In the genomic region with DNA sequence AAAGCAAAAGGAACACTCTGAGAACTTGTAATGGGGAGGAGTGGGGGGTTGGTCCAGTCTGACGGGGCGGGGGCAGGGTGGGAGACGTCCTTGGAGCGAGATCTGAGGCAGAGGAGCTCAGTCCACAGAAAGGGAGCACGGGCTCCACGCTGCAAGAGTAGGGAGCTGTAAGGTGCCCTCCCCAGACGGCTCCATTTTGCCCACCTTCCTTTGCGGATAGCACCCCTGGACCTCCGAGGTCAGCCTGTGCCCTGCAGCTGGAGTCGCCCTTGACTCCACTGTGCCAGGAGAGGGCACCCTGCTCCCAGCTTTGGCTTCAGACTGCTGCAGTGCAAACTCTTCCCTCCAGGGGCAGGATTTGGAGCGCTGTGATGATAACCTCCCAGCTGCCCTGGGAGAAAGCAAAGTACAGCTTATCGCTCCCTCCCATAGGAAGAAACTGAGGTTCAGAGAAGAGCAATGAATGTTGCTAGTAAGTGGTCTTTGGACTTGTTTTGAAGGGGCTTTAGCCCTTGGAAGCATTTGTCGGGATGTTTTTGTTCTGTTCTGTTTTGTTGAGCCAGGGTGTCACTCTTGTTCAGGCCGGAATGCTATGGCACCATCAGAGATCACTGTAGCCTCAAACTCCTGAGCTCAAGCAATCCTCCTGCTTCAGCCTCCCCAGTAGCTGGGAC, we compare ENCODE assay signal across 8 cellular contexts. TPM values are rescaled to one million over a fixed set of nuclear protein-coding genes. Genes with fewer than 3 reads are reported as not detected.
DNase-seq lines count a peak whose midpoint lies in the region; ATAC-seq and TF ChIP-seq lines count a peak whose summit lies in the region.

No MANE protein-coding gene starts in this region.

- peak; percentile 98 for ATAC-seq in Right ventricle myocardium inferior

- H3K36me3 ChIP-seq in trophoblast cell (ENCODE audit: control insufficient read depth in 1 of 2, insufficient read depth in 2 of 2, low read length in 2 of 2): no peaks in the 10 kb centered on the region

- H3K36me3 Mint-ChIP-seq in activated naive CD4-positive, alpha-beta T cell treated with anti-CD3 and anti-CD28 coated beads, Interleukin-2, amount 50 U/mL, for 24 hours: no peaks in the 10 kb centered on the region
- no peaks in the 10 kb centered on the region for H3K36me3 Mint-ChIP-seq in type B pancreatic cell

- no peak overlapping the region for H4K8ac ChIP-seq in trophoblast cell (ENCODE audit: low read depth, low read length)

- no peak overlapping the region for H3K4me3 Mint-ChIP-seq in activated naive CD4-positive, alpha-beta T cell treated with anti-CD3 and anti-CD28 coated beads, Interleukin-2, amount 50 U/mL, for 24 hours
- peak overlapping the region; percentile 81 for H3K4me3 Mint-ChIP-seq in type B pancreatic cell

- no peak overlapping the region for H3K18ac ChIP-seq in trophoblast cell (ENCODE audit: low read length)

- H3K4ac ChIP-seq in trophoblast cell (ENCODE audit: low read depth, low read length): no peak overlapping the region

- peaks cover 4 to 16% of the 10 kb centered on the region in 2 experiments for H3K4me1 ChIP-seq in trophoblast cell (ENCODE audit: control insufficient read depth in 1 of 2, insufficient read depth in 2 of 2, low read length in 2 of 2)

- TF ChIP-seq CTCF in HFF-Myc (IDR thresholded peaks at IDR 0.05; ENCODE audit: low read depth, low read length, missing control alignments): peak; percentile 100
- TF ChIP-seq CTCF in type B pancreatic cell (conservative IDR thresholded peaks at IDR 0.05): peak; percentile 100

- peaks cover 6% of the 10 kb centered on the region for H3K4me1 Mint-ChIP-seq in activated naive CD4-positive, alpha-beta T cell treated with anti-CD3 and anti-CD28 coated beads, Interleukin-2, amount 50 U/mL, for 24 hours
- peaks cover 23% of the 10 kb centered on the region for H3K4me1 Mint-ChIP-seq in type B pancreatic cell (ENCODE audit: unreplicated experiment)

- H3K14ac ChIP-seq in trophoblast cell (ENCODE audit: low read length): no peak overlapping the region

- no peak overlapping the region for H2BK5ac ChIP-seq in trophoblast cell (ENCODE audit: low read depth, low read length, poor library complexity)

- H3K9ac ChIP-seq in trophoblast cell (ENCODE audit: low read length): no peak overlapping the region

- intact Hi-C loops in Right ventricle myocardium inferior (cut with DNase I): loop anchor here (2.0 to 5.0 kb wide), 3 partner anchors 164 to 390 kb away; partner anchors contain the start of gene TP53INP2

- peaks cover 8% of the 10 kb centered on the region for H3K27me3 Mint-ChIP-seq in activated naive CD4-positive, alpha-beta T cell treated with anti-CD3 and anti-CD28 coated beads, Interleukin-2, amount 50 U/mL, for 24 hours
- peaks cover 18% of the 10 kb centered on the region for H3K27me3 Mint-ChIP-seq in type B pancreatic cell

- no peak overlapping the region for H2AFZ ChIP-seq in trophoblast cell (ENCODE audit: insufficient read depth, low read length, poor library complexity)

- H4K12ac ChIP-seq in trophoblast cell (ENCODE audit: low read depth, low read length): no peak overlapping the region

- H4K91ac ChIP-seq in trophoblast cell (ENCODE audit: low read depth, low read length): no peak overlapping the region

- H3K27me3 ChIP-seq in trophoblast cell (ENCODE audit: insufficient read depth, low read length): no peaks in the 10 kb centered on the region

- H3K79me2 ChIP-seq in trophoblast cell (ENCODE audit: control insufficient read depth, insufficient read depth, low read length, poor library complexity): no peaks in the 10 kb centered on the region

- no peaks in the 10 kb centered on the region for H3K79me1 ChIP-seq in trophoblast cell (ENCODE audit: low read length)

- no peak overlapping the region for H2BK120ac ChIP-seq in trophoblast cell (ENCODE audit: insufficient read depth, low read length, poor library complexity)

- no peak overlapping the region for H3K23ac ChIP-seq in trophoblast cell (ENCODE audit: low read length)

- H2AK5ac ChIP-seq in trophoblast cell (ENCODE audit: low read length): no peak overlapping the region

- DNase-seq in EH (ENCODE audit: low read depth): peak; percentile 85
- DNase-seq in HFF-Myc (ENCODE audit: extremely low read depth, low read depth): peak; percentile 77
- DNase-seq in NCI-H1105 (lab: John Stamatoyannopoulos, UW): peak; percentile 88
- peak; percentile 86 for DNase-seq in SKM-1 (lab: John Stamatoyannopoulos, UW; ENCODE audit: unreplicated experiment)
- peak; percentile 82 for DNase-seq in Right ventricle myocardium inferior (ENCODE audit: missing footprints)
- peak; percentile 86 to 97 for DNase-seq in trophoblast cell
- peak; percentile 95 for DNase-seq in type B pancreatic cell (ENCODE audit: extremely low spot score, unreplicated experiment)

- no peak overlapping the region for H2BK12ac ChIP-seq in trophoblast cell (ENCODE audit: low read length)

- H3K27ac Mint-ChIP-seq in activated naive CD4-positive, alpha-beta T cell treated with anti-CD3 and anti-CD28 coated beads, Interleukin-2, amount 50 U/mL, for 24 hours: peak overlapping the region; percentile 3
- peak overlapping the region; percentile 59 for H3K27ac Mint-ChIP-seq in type B pancreatic cell

- WGBS in trophoblast cell (ENCODE audit: extremely low coverage, insufficient coverage, insufficient read length): no CpG with 5 or more reads among the region's 14 CpGs

- H3K4me3 ChIP-seq in HFF-Myc (replicated peaks; ENCODE audit: low read depth, low read length) (no peak overlapping the region), trophoblast cell (ENCODE audit: low read depth, low read length) (no peak overlapping the region)

- H3K27ac ChIP-seq in trophoblast cell (ENCODE audit: low read depth, low read length): no peak overlapping the region

- H3K4me2 ChIP-seq in trophoblast cell (ENCODE audit: low read length): peak overlapping the region; percentile 75

- H3K9me3 ChIP-seq in trophoblast cell (ENCODE audit: insufficient read depth, low read depth, low read length): no peaks in the 10 kb centered on the region

- no peaks in the 10 kb centered on the region for H3K9me3 Mint-ChIP-seq in activated naive CD4-positive, alpha-beta T cell treated with anti-CD3 and anti-CD28 coated beads, Interleukin-2, amount 50 U/mL, for 24 hours
- peaks cover 7% of the 10 kb centered on the region for H3K9me3 Mint-ChIP-seq in type B pancreatic cell

RNA-seq across cellular contexts. Expression of gene AHCY, which starts 9.5 kb away (rescaled TPM):
- total RNA-seq in Right ventricle myocardium inferior: 69.5 TPM
- 100 and 105 TPM in 2 replicates for polyA plus RNA-seq in trophoblast cell (2013)
- total RNA-seq in type B pancreatic cell (ENCODE audit: low replicate concordance): 242 and 342 TPM in 2 replicates

RNA-seq across cellular contexts. Expression of gene ITCH, which starts 50.4 kb away (rescaled TPM):
- total RNA-seq in Right ventricle myocardium inferior: 39.8 TPM
- polyA plus RNA-seq in trophoblast cell (2013): 49.2 and 50.3 TPM in 2 replicates
- 77.2 and 86.4 TPM in 2 replicates for total RNA-seq in type B pancreatic cell (ENCODE audit: low replicate concordance)
